Comparison of ENCODE assay signal across 8 cellular contexts in genomic region chr17:58336456-58337094, GRCh38. TPM values are rescaled to one million over a fixed set of nuclear protein-coding genes. Genes with fewer than 3 reads are reported as not detected.
A peak's percentile ranks its signal among the peaks of the same experiment; 100 is the strongest.
DNase-seq lines count a peak whose midpoint lies in the region; ATAC-seq, FAIRE-seq and TF ChIP-seq lines count a peak whose summit lies in the region.

No MANE protein-coding gene starts in this region.

- ATAC-seq in T-cell (replicated peaks in 1 of 4) (no peak), GM19324 (IDR thresholded peaks at IDR 0.05; ENCODE audit: low FRiP score, unreplicated experiment) (no peak)

- H3K27ac Mint-ChIP-seq in T-cell = peak overlapping the region; percentile 98 to 99

- DNase-seq in GM12892 (ENCODE audit: insufficient read length) = peak; percentile 4
- DNase-seq in T-cell = peak in 3 of 34 experiments; percentile 26 to 40 (median 29)
- DNase-seq in fibroblast of mammary gland (ENCODE audit: low read depth) = peak; percentile 68
- DNase-seq in retina = no peak
- no peak for DNase-seq in stimulated activated CD4-positive, alpha-beta T cell treated with anti-CD3 and anti-CD28 coated beads, Interleukin-12 subunit alpha, Interleukin-12 subunit beta, amount 100 ng/mL, for 4 hours
- DNase-seq in HuH-7 (ENCODE audit: low spot score) = no peak

- peaks cover 10% of the 10 kb centered on the region for H3K36me3 Mint-ChIP-seq in T-cell

- TF ChIP-seq CTCF in fibroblast of mammary gland (conservative IDR thresholded peaks at IDR 0.05; ENCODE audit: control insufficient read depth, insufficient read depth, low read depth, low read length) = no peak

- CTCF ChIA-PET in T-cell (lab: Charles Lee) = interaction anchor here (0.6 to 4.6 kb wide), 7 partner anchors 8 to 75 kb away, joined by 3 to 34 read pairs (median 5); partner anchors contain the start of genes SUPT4H1 (in 1 of the 2) and TSPOAP1 (in 1 of the 2)

- no peaks in the 10 kb centered on the region for H3K9me3 Mint-ChIP-seq in T-cell

- peaks cover 69 to 85% (median 78%) of the 10 kb centered on the region in 3 donors for H3K4me1 Mint-ChIP-seq in T-cell

- peak; percentile 22 for TF ChIP-seq POLR2A in GM12892 (IDR thresholded peaks at IDR 0.05; ENCODE audit: low read depth, low read length)

- FAIRE-seq in GM12892 (lab: Jason Lieb, UNC) = peak; percentile 73

- peak overlapping the region in 20 of 21 experiments; percentile 82 to 99 (median 94) for H3K27ac ChIP-seq in skin epidermis

- no peak overlapping the region for H3K4me3 ChIP-seq in fibroblast of mammary gland (ENCODE audit: control insufficient read depth, low read depth, low read length)
- peak overlapping the region in 4 of 7 experiments; percentile 28 to 59 (median 30) for H3K4me3 ChIP-seq in skin epidermis

- no peaks in the 10 kb centered on the region for H3K27me3 Mint-ChIP-seq in T-cell

- H3K4me3 Mint-ChIP-seq in T-cell = peak overlapping the region; percentile 99 to 100 (median 100)

- POLR2A ChIA-PET in T-cell (lab: Charles Lee) = interaction anchor here (0.6 to 3.1 kb wide), 6 partner anchors 8 to 16 kb away, joined by 3 to 20 read pairs (median 4); partner anchors contain the start of gene SUPT4H1 (in 2 of the 2)

RNA-seq across cellular contexts. Expression of gene TSPOAP1, which starts 8.0 kb away (rescaled TPM):
- 5.0 TPM for polyA plus RNA-seq in GM12892 (2012; ENCODE audit: missing spikeins)
- 10 to 100 TPM; 15.6 to 62.7 (median 19.9) TPM for total RNA-seq in T-cell

RNA-seq across cellular contexts. Expression of gene SUPT4H1, which starts 15.4 kb away (rescaled TPM):
- 94.9 TPM for polyA plus RNA-seq in GM12892 (2012; ENCODE audit: missing spikeins)
- total RNA-seq in T-cell = 10 to 100 TPM; 40.5 to 77.3 (median 63.2) TPM

RNA-seq across cellular contexts. Expression of gene MPO, which starts 55.8 kb away (rescaled TPM):
- polyA plus RNA-seq in GM12892 (2012; ENCODE audit: missing spikeins) = not detected
- 1 to 10 TPM in 4 of 5 donors, under 1 TPM in 1; 0.32 to 1.9 (median 1.1) TPM for total RNA-seq in T-cell

Comparison
In these comparisons a context has a peak if more than half of its experiments do, and no peak if none do; other contexts are left out.
1. DNase-seq: peak in GM12892 (single experiment) and fibroblast of mammary gland (single experiment); none in retina (single experiment), stimulated activated CD4-positive, alpha-beta T cell treated with anti-CD3 and anti-CD28 coated beads, Interleukin-12 subunit alpha, Interleukin-12 subunit beta, amount 100 ng/mL, for 4 hours (single experiment) and HuH-7 (single experiment).